In the genomic region with DNA sequence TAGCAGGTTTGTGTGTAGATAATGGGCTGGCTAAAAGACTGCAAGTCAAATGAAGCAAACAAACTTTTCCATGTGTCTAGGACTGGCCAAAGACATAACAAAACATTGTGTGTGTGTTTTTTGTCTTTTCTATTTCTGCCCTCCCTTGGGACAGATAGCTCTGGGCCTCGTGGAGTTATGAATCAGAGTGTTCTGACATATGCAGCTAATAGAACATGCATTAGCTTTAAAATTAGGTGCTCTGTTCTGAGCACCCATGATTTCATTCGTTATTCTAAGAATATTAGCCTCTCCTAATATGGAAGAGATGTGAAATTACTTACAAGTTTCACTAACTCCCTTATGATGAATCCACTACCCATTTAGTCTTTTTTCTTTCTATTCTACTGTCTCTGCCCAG, we compare ENCODE assay signal across 24 cellular contexts.
A peak's percentile ranks its signal among the peaks of the same experiment; 100 is the strongest.
DNase-seq lines count a peak whose midpoint lies in the region; ATAC-seq and TF ChIP-seq lines count a peak whose summit lies in the region.
"Had no signal": no experiment of that assay in that cellular context is flagged by ENCODE, and none has a peak within 500 bp of the region (broad histone marks: within the 10 kb centered on the region; RNA-seq: fewer than 3 reads in every experiment).

No MANE protein-coding gene starts in this region.

- H3K4me3 ChIP-seq in fibroblast of pulmonary artery (replicated peaks; ENCODE audit: low read depth, low read length) (no peak overlapping the region), smooth muscle cell (no peak overlapping the region)
- H3K4me3 ChIP-seq: ovary, suprapubic skin, uterus had no signal

- H3K9ac ChIP-seq in smooth muscle cell (ENCODE audit: low read depth): no peak overlapping the region

- no peaks in the 10 kb centered on the region for H3K4me1 Mint-ChIP-seq in activated CD8-positive, alpha-beta memory T cell treated with anti-CD3 and anti-CD28 coated beads, Interleukin-2, amount 10 ng/mL, durations not matched to agents 7 days and 5 days
- H3K4me1 Mint-ChIP-seq: activated B cell treated with CpG ODN at 0.5 μM for 24 hours; naive thymus-derived CD4-positive, alpha-beta T cell had no signal

- H3F3A ChIP-seq in smooth muscle cell (ENCODE audit: low read depth): no peaks in the 10 kb centered on the region

- WGBS in smooth muscle cell (ENCODE audit: low lambda C conversion rate): 68% methylated on average over 2 of the region's 2 CpGs

- no peaks in the 10 kb centered on the region for H4K20me1 ChIP-seq in smooth muscle cell (ENCODE audit: low read depth)

- ATAC-seq in activated CD8-positive, alpha-beta memory T cell treated with anti-CD3 and anti-CD28 coated beads, Interleukin-2, amount 10 ng/mL, durations not matched to agents 7 days and 5 days: no peak
- ATAC-seq: naive thymus-derived CD4-positive, alpha-beta T cell; sciatic nerve had no signal

- no peak overlapping the region for H3K27ac ChIP-seq in smooth muscle cell (ENCODE audit: low read depth)
- H3K27ac ChIP-seq: ovary, suprapubic skin, uterus had no signal

- no peaks in the 10 kb centered on the region for H3K9me3 ChIP-seq in smooth muscle cell (replicated peaks; ENCODE audit: low read depth)
- H3K9me3 ChIP-seq: ovary, suprapubic skin, uterus had no signal

- H3K27me3 ChIP-seq in smooth muscle cell (ENCODE audit: low read depth): no peaks in the 10 kb centered on the region
- H3K27me3 ChIP-seq: ovary, suprapubic skin, uterus had no signal

- no peaks in the 10 kb centered on the region for H3K9me3 Mint-ChIP-seq in activated CD8-positive, alpha-beta memory T cell treated with anti-CD3 and anti-CD28 coated beads, Interleukin-2, amount 10 ng/mL, durations not matched to agents 7 days and 5 days (ENCODE audit: low read depth)

- CTCF ChIA-PET in activated CD8-positive, alpha-beta memory T cell treated with anti-CD3 and anti-CD28 coated beads, Interleukin-2, amount 10 ng/mL, durations not matched to agents 7 days and 5 days (lab: Charles Lee): no interaction called here

- no peaks in the 10 kb centered on the region for H3K79me2 ChIP-seq in smooth muscle cell (ENCODE audit: low read depth)

- TF ChIP-seq CTCF in fibroblast of pulmonary artery (IDR thresholded peaks at IDR 0.05; ENCODE audit: low read length, missing control alignments) (no peak), smooth muscle cell (IDR thresholded peaks at IDR 0.05; ENCODE audit: borderline replicate concordance, insufficient read depth, poor library complexity, severe bottlenecking) (no peak)

- DNase-seq in GM03348 (ENCODE audit: low spot score) (peak; percentile 40), amniotic stem cell (lab: John Stamatoyannopoulos, UW) (peak; percentile 3), fibroblast of pulmonary artery (ENCODE audit: low read depth) (peak; percentile 64), smooth muscle cell (lab: John Stamatoyannopoulos, UW; ENCODE audit: unreplicated experiment) (no peak), NCI-H2029 treated with DMSO at 0.1 percent for 48 hours (lab: John Stamatoyannopoulos, UW) (no peak), NCI-H1105 (lab: John Stamatoyannopoulos, UW) (no peak), retina (no peak)
- DNase-seq in activated CD8-positive, alpha-beta memory T cell treated with anti-CD3 and anti-CD28 coated beads, Interleukin-2, amount 10 ng/mL, durations not matched to agents 7 days and 5 days: no peak
- DNase-seq: activated B cell treated with CpG ODN at 0.5 μM for 24 hours; activated CD4-positive, alpha-beta T cell treated with anti-CD3 and anti-CD28 coated beads, Interleukin-2, amount 50 U/mL, for 4 hours; activated effector memory CD4-positive, alpha-beta T cell treated with anti-CD3 and anti-CD28 coated beads, Interleukin-2, amount 50 U/mL, for 16 hours; CD4-positive, alpha-beta T cell; DMS 273 treated with DMSO at 0.1 percent for 48 hours; H7; left cardiac atrium; mesendoderm; naive thymus-derived CD4-positive, alpha-beta T cell; NCI-H1436 treated with DMSO at 0.1 percent for 48 hours; NCI-H526 treated with DMSO at 0.1 percent for 48 hours; ovary; RPMI8226; uterus had no signal

- no peaks in the 10 kb centered on the region for H3K27me3 Mint-ChIP-seq in activated CD8-positive, alpha-beta memory T cell treated with anti-CD3 and anti-CD28 coated beads, Interleukin-2, amount 10 ng/mL, durations not matched to agents 7 days and 5 days
- H3K27me3 Mint-ChIP-seq: activated B cell treated with CpG ODN at 0.5 μM for 24 hours; CD4-positive, alpha-beta T cell had no signal

- H3K4me1 ChIP-seq in smooth muscle cell (ENCODE audit: low read depth): no peaks in the 10 kb centered on the region
- H3K4me1 ChIP-seq: suprapubic skin, uterus had no signal

- no peak overlapping the region for H3K27ac Mint-ChIP-seq in activated CD8-positive, alpha-beta memory T cell treated with anti-CD3 and anti-CD28 coated beads, Interleukin-2, amount 10 ng/mL, durations not matched to agents 7 days and 5 days
- H3K27ac Mint-ChIP-seq: activated B cell treated with CpG ODN at 0.5 μM for 24 hours; CD4-positive, alpha-beta T cell; naive thymus-derived CD4-positive, alpha-beta T cell had no signal

- peak overlapping the region; percentile 1 for H2AFZ ChIP-seq in smooth muscle cell (ENCODE audit: low read depth)

- no peaks in the 10 kb centered on the region for H3K36me3 Mint-ChIP-seq in activated CD8-positive, alpha-beta memory T cell treated with anti-CD3 and anti-CD28 coated beads, Interleukin-2, amount 10 ng/mL, durations not matched to agents 7 days and 5 days
- H3K36me3 Mint-ChIP-seq: naive thymus-derived CD4-positive, alpha-beta T cell had no signal

- H3K4me3 Mint-ChIP-seq in activated CD8-positive, alpha-beta memory T cell treated with anti-CD3 and anti-CD28 coated beads, Interleukin-2, amount 10 ng/mL, durations not matched to agents 7 days and 5 days: no peak overlapping the region
- H3K4me3 Mint-ChIP-seq: activated B cell treated with CpG ODN at 0.5 μM for 24 hours; CD4-positive, alpha-beta T cell; naive thymus-derived CD4-positive, alpha-beta T cell had no signal

- no peaks in the 10 kb centered on the region for H3K36me3 ChIP-seq in smooth muscle cell (ENCODE audit: low read depth)
- H3K36me3 ChIP-seq: ovary, suprapubic skin, uterus had no signal

- H3K4me2 ChIP-seq in smooth muscle cell: no peak overlapping the region

Comparison
In these comparisons a context has a peak if more than half of its experiments do, and no peak if none do; other contexts are left out.
1. DNase-seq: peak in GM03348 (single experiment), amniotic stem cell (single experiment) and fibroblast of pulmonary artery (single experiment); none in smooth muscle cell (single experiment), NCI-H2029 treated with DMSO at 0.1 percent for 48 hours (single experiment), activated CD8-positive, alpha-beta memory T cell treated with anti-CD3 and anti-CD28 coated beads, Interleukin-2, amount 10 ng/mL, durations not matched to agents 7 days and 5 days (single experiment), NCI-H1105 (single experiment) and retina (single experiment).